14 cellular contexts compared by ENCODE assay signal in the genomic region with DNA sequence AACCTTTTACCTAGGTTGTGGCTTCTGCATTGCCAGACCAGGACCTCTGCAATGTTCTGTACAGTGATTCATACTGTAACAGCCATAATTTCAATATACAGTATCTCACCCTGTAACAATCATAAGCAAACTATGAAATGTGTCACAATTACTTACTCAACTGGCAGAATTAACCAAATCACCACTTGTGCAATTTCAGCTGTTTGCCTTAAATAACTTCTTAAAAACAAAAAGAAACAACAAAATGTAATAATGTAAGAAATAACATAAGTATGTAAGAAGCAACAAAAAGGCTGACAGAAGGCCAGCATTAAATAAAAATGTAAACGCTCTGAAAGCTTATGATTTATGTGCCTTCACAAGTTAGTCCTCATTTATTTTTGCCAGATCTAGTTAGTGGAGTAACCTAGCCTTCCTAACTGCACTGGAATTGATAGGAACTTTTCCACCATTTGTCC.
DNase-seq lines count a peak whose midpoint lies in the region; ATAC-seq and TF ChIP-seq lines count a peak whose summit lies in the region.
"Had no signal": no experiment of that assay in that cellular context is flagged by ENCODE, and none has a peak within 500 bp of the region (broad histone marks: within the 10 kb centered on the region; RNA-seq: fewer than 3 reads in every experiment).

No MANE protein-coding gene starts in this region.

- DNase-seq in natural killer cell treated with Interleukin-12 subunit alpha and Interleukin-12 subunit beta and Interleukin-15 and Interleukin-18, amount 100 ng/mL, for 72 hours (ENCODE audit: low spot score) = no peak
- DNase-seq in natural killer cell = no peak
- DNase-seq in astrocyte of the spinal cord (ENCODE audit: low read depth, low spot score) = peak; percentile 36
- peak; percentile 0 for DNase-seq in stromal cell of bone marrow (ENCODE audit: low read depth)
- DNase-seq in superior temporal gyrus (ENCODE audit: extremely low spot score) = no peak
- DNase-seq in cerebellar cortex (ENCODE audit: low spot score) = no peak
- DNase-seq: activated CD8-positive, alpha-beta memory T cell treated with anti-CD3 and anti-CD28 coated beads, Interleukin-2, amount 50 U/mL, for 48 hours; AML-193; cerebellar nuclear complex; kidney; NCI-H1105 treated with DMSO at 0.1 percent for 48 hours; spleen had no signal

- H3F3A ChIP-seq in Loucy (ENCODE audit: low read depth) = peaks cover 19% of the 10 kb centered on the region

- H3K27me3 Mint-ChIP-seq in natural killer cell treated with Interleukin-12 subunit alpha and Interleukin-12 subunit beta and Interleukin-15 and Interleukin-18, amount 100 ng/mL, for 72 hours = no peaks in the 10 kb centered on the region
- no peaks in the 10 kb centered on the region for H3K27me3 Mint-ChIP-seq in natural killer cell (ENCODE audit: low read depth in 2 of 2)

- no peaks in the 10 kb centered on the region for H3K9me2 ChIP-seq in Loucy (replicated peaks; ENCODE audit: low read depth, low read length)

- peak overlapping the region; percentile 77 for H3K9ac ChIP-seq in Loucy (ENCODE audit: low read depth, low read length, poor library complexity, severe bottlenecking)

- H3K9me3 Mint-ChIP-seq in natural killer cell treated with Interleukin-12 subunit alpha and Interleukin-12 subunit beta and Interleukin-15 and Interleukin-18, amount 100 ng/mL, for 72 hours = no peaks in the 10 kb centered on the region
- no peaks in the 10 kb centered on the region for H3K9me3 Mint-ChIP-seq in natural killer cell

- peak overlapping the region; percentile 68 for H3K4me3 ChIP-seq in Loucy (ENCODE audit: low read length, poor library complexity, severe bottlenecking)
- H3K4me3 ChIP-seq in astrocyte of the spinal cord (ENCODE audit: low read depth, low read length) = no peak overlapping the region
- H3K4me3 ChIP-seq: spleen had no signal

- H3K27ac Mint-ChIP-seq in natural killer cell treated with Interleukin-12 subunit alpha and Interleukin-12 subunit beta and Interleukin-15 and Interleukin-18, amount 100 ng/mL, for 72 hours = peak overlapping the region in 1 of 2 donors; percentile 45
- no peak overlapping the region for H3K27ac Mint-ChIP-seq in natural killer cell

- TF ChIP-seq CTCF in natural killer cell (IDR thresholded peaks at IDR 0.05) (no peak), Loucy (conservative IDR thresholded peaks at IDR 0.05; ENCODE audit: low read length) (no peak), astrocyte of the spinal cord (IDR thresholded peaks at IDR 0.05; ENCODE audit: low read depth, low read length) (no peak)

- H4K20me1 ChIP-seq in Loucy (ENCODE audit: insufficient read depth, low read length, poor library complexity, severe bottlenecking) = no peaks in the 10 kb centered on the region

- H3K9me3 ChIP-seq in Loucy (ENCODE audit: insufficient read depth, low read depth, low read length) = no peaks in the 10 kb centered on the region
- H3K9me3 ChIP-seq: spleen had no signal

- peaks cover 14 to 15% of the 10 kb centered on the region in 2 donors for H3K4me1 Mint-ChIP-seq in natural killer cell treated with Interleukin-12 subunit alpha and Interleukin-12 subunit beta and Interleukin-15 and Interleukin-18, amount 100 ng/mL, for 72 hours (ENCODE audit: low read depth in 2 of 2)
- peaks cover 15 to 27% of the 10 kb centered on the region in 2 donors for H3K4me1 Mint-ChIP-seq in natural killer cell

- H3K36me3 ChIP-seq in Loucy (ENCODE audit: insufficient read depth, low read length) = no peaks in the 10 kb centered on the region
- H3K36me3 ChIP-seq: spleen had no signal

- intact Hi-C loops in natural killer cell (cut with micrococcal nuclease) = no loop called here

- H3K4me2 ChIP-seq in Loucy (ENCODE audit: low read depth, low read length, poor library complexity, severe bottlenecking) = peak overlapping the region; percentile 82

- peak overlapping the region; percentile 11; the same call in 1 of the 2 replicates for H2AFZ ChIP-seq in Loucy (ENCODE audit: low read length)

- no peaks in the 10 kb centered on the region for H3K27me3 ChIP-seq in Loucy (ENCODE audit: insufficient read depth, low read length, poor library complexity, severe bottlenecking)

- H3K4me3 Mint-ChIP-seq in natural killer cell treated with Interleukin-12 subunit alpha and Interleukin-12 subunit beta and Interleukin-15 and Interleukin-18, amount 100 ng/mL, for 72 hours = peak overlapping the region; percentile 10
- no peak overlapping the region for H3K4me3 Mint-ChIP-seq in natural killer cell

- peak; percentile 92 to 94 for ATAC-seq in natural killer cell treated with Interleukin-12 subunit alpha and Interleukin-12 subunit beta and Interleukin-15 and Interleukin-18, amount 100 ng/mL, for 72 hours
- ATAC-seq in natural killer cell = no peak
- no peak for ATAC-seq in GM18517 (IDR thresholded peaks at IDR 0.05; ENCODE audit: unreplicated experiment)

- in situ Hi-C loops in astrocyte of the spinal cord (cut with HindIII; ENCODE audit: low sequenced_read_pairs) = no loop called here

- H3K4me1 ChIP-seq in Loucy (ENCODE audit: insufficient read depth, low read length, poor library complexity, severe bottlenecking) = peaks cover 82% of the 10 kb centered on the region

- H3K36me3 Mint-ChIP-seq in natural killer cell treated with Interleukin-12 subunit alpha and Interleukin-12 subunit beta and Interleukin-15 and Interleukin-18, amount 100 ng/mL, for 72 hours = no peaks in the 10 kb centered on the region
- H3K36me3 Mint-ChIP-seq in natural killer cell = no peaks in the 10 kb centered on the region

- H3K79me2 ChIP-seq in Loucy (ENCODE audit: insufficient read depth, low read length) = peaks cover 48% of the 10 kb centered on the region

Comparison
In these comparisons a context has a peak if more than half of its experiments do, and no peak if none do; other contexts are left out.
1. ATAC-seq: peak in natural killer cell treated with Interleukin-12 subunit alpha and Interleukin-12 subunit beta and Interleukin-15 and Interleukin-18, amount 100 ng/mL, for 72 hours (2 of 2); none in natural killer cell (0 of 3) and GM18517 (single experiment).
2. DNase-seq: peak in astrocyte of the spinal cord (single experiment) and stromal cell of bone marrow (single experiment); none in natural killer cell treated with Interleukin-12 subunit alpha and Interleukin-12 subunit beta and Interleukin-15 and Interleukin-18, amount 100 ng/mL, for 72 hours (single experiment), natural killer cell (single experiment), superior temporal gyrus (single experiment) and cerebellar cortex (single experiment).